ENCODE assay signal across 23 cellular contexts in the genomic region with DNA sequence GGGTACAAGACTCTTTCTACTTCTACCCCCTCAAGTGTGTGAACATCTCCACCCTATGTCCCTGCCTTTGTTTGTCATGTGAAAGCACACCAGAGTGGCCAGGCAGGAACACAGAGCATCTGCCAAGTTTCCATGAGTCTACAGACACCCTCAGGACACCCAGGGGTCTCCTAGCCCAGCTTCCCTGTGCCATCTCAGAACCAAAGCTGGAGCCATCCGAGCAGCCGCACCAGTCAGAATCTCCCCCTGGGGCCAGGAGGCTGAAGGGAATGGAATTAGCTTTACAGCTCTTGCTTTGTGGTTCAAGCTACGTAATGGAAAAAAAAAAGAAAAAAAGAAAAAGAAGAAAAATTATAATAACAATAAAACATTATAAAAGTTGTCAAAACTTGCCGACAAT. TPM values are rescaled to one million over a fixed set of nuclear protein-coding genes. Genes with fewer than 3 reads are reported as not detected.
DNase-seq lines count a peak whose midpoint lies in the region; ATAC-seq and TF ChIP-seq lines count a peak whose summit lies in the region.
"Had no signal": no experiment of that assay in that cellular context is flagged by ENCODE, and none has a peak within 500 bp of the region (broad histone marks: within the 10 kb centered on the region; RNA-seq: fewer than 3 reads in every experiment).

No MANE protein-coding gene starts in this region.

- H3K36me3 ChIP-seq in heart right ventricle (peaks cover 0 to 34% (median 11%) of the 10 kb centered on the region in 9 donors), psoas muscle (ENCODE audit: insufficient read depth in 1 of 2, low read depth in 1 of 2) (no peaks in the 10 kb centered on the region)
- H3K36me3 ChIP-seq: BLaER1 had no signal

- DNase-seq in AG10803 (ENCODE audit: low read depth) = peak; percentile 50
- DNase-seq in coronary artery (ENCODE audit: low spot score) = no peak
- DNase-seq in heart right ventricle = peak; percentile 12 to 19
- DNase-seq in psoas muscle = peak; percentile 19 to 52
- DNase-seq in chondrocyte (ENCODE audit: low spot score) = no peak
- no peak for DNase-seq in medulla oblongata (ENCODE audit: extremely low spot score)
- no peak for DNase-seq in hippocampal formation (lab: John Stamatoyannopoulos, UW)
- no peak for DNase-seq in effector CD8-positive, alpha-beta T cell (lab: John Stamatoyannopoulos, UW)
- DNase-seq: CD8-positive, alpha-beta T cell; DMS53; EL; H7; IMR-90; NCI-H1417; NCI-H187; NCI-H2227 treated with DMSO at 0.1 percent for 48 hours; NCI-H510A treated with DMSO at 0.1 percent for 48 hours; NCI-H774; SHP77 had no signal

- no peak overlapping the region for H3K4me3 ChIP-seq in AG10803 (ENCODE audit: low read length)
- H3K4me3 ChIP-seq in coronary artery = no peak overlapping the region
- no peak overlapping the region for H3K4me3 ChIP-seq in heart right ventricle
- no peak overlapping the region for H3K4me3 ChIP-seq in psoas muscle
- H3K4me3 ChIP-seq: BLaER1 had no signal

- H3K9me3 Mint-ChIP-seq in chondrocyte (ENCODE audit: low read depth) = peaks cover 9% of the 10 kb centered on the region

- ATAC-seq in heart right ventricle = peak in 7 of 8 donors; percentile 44 to 86 (median 56)
- ATAC-seq in psoas muscle = no peak
- ATAC-seq: CD8-positive, alpha-beta T cell had no signal

- intact Hi-C loops in heart right ventricle (cut with DNase I) (loop anchor here in 2 of 10 donors (5.0 kb wide), 1 partner anchor 34 kb away; no protein-coding TSS in a partner anchor), psoas muscle (cut with DNase I) (no loop called here)

- no peaks in the 10 kb centered on the region for H3K4me1 Mint-ChIP-seq in chondrocyte (ENCODE audit: low read depth)

- H3K4me1 ChIP-seq in heart right ventricle (peaks cover 6 to 32% (median 13%) of the 10 kb centered on the region in 9 donors), psoas muscle (no peaks in the 10 kb centered on the region)
- H3K4me1 ChIP-seq: BLaER1 had no signal

- H3K4me3 Mint-ChIP-seq in chondrocyte (ENCODE audit: unreplicated experiment) = no peak overlapping the region
- H3K4me3 Mint-ChIP-seq: CD8-positive, alpha-beta T cell had no signal

- no peaks in the 10 kb centered on the region for H3K36me3 Mint-ChIP-seq in chondrocyte (ENCODE audit: low read depth)
- H3K36me3 Mint-ChIP-seq: CD8-positive, alpha-beta T cell had no signal

- WGBS in heart right ventricle, 2 donors = 60 to 67% methylated on average over 4 of the region's 4 CpGs
- WGBS in psoas muscle, 3 donors = 35 to 63% (median 36%) methylated on average over 4 of the region's 4 CpGs

- H3K27me3 ChIP-seq in heart right ventricle (no peaks in the 10 kb centered on the region), psoas muscle (ENCODE audit: insufficient read depth in 3 of 3, low read length in 2 of 3) (peaks cover 0 to 5% (median 0%) of the 10 kb centered on the region in 3 donors)
- H3K27me3 ChIP-seq: BLaER1 had no signal

- H3K27ac ChIP-seq in coronary artery = peak overlapping the region; percentile 64 to 81
- H3K27ac ChIP-seq in heart right ventricle = peak overlapping the region; percentile 10 to 72 (median 45)
- no peak overlapping the region for H3K27ac ChIP-seq in psoas muscle
- H3K27ac ChIP-seq: BLaER1 had no signal

- H3K27me3 Mint-ChIP-seq in chondrocyte (ENCODE audit: low read depth) = no peaks in the 10 kb centered on the region

- TF ChIP-seq CTCF in AG10803 (conservative IDR thresholded peaks at IDR 0.05; ENCODE audit: low read length) (peak; percentile 29; the same call in 1 of the 2 replicates), coronary artery (IDR thresholded peaks at IDR 0.05) (no peak), heart right ventricle (IDR thresholded peaks at IDR 0.05) (no peak), psoas muscle (IDR thresholded peaks at IDR 0.05) (no peak), chondrocyte (IDR thresholded peaks at IDR 0.05) (no peak)

- H3K27ac Mint-ChIP-seq in chondrocyte (ENCODE audit: unreplicated experiment) = no peak overlapping the region
- H3K27ac Mint-ChIP-seq: CD8-positive, alpha-beta T cell had no signal

- H3K9me3 ChIP-seq in heart right ventricle = peaks cover 0 to 9% (median 0%) of the 10 kb centered on the region in 11 donors
- peaks cover 3% of the 10 kb centered on the region for H3K9me3 ChIP-seq in psoas muscle

RNA-seq across cellular contexts. Expression of a gene that starts 37.3 kb away (rescaled TPM):
- total RNA-seq in heart right ventricle = 10 to 100 TPM; 24.6 to 70.1 (median 54.3) TPM
- 10 to 100 TPM in 1 of 2 donors, 1 to 10 TPM in 1; 4.0 to 30.2 TPM for polyA plus RNA-seq in heart right ventricle
- total RNA-seq in psoas muscle = under 1 TPM in 1 of 4 donors, not detected in 3; 0.26 TPM
- not detected for polyA plus RNA-seq in psoas muscle
- total RNA-seq in chondrocyte = not detected in 3 replicates
- total RNA-seq: A172; CD8-positive, alpha-beta T cell; H7; M059J; OCI-LY7 had no signal

Comparison
In these comparisons a context has a peak if more than half of its experiments do, and no peak if none do; other contexts are left out.
1. DNase-seq: peak in AG10803 (single experiment), heart right ventricle (2 of 2) and psoas muscle (2 of 2); none in coronary artery (single experiment), chondrocyte (single experiment), medulla oblongata (single experiment), hippocampal formation (0 of 2) and effector CD8-positive, alpha-beta T cell (single experiment).
2. ATAC-seq: peak in heart right ventricle (7 of 8); none in psoas muscle (0 of 4).
3. RNA of a gene that starts 37.3 kb away (total RNA-seq): 24.6 to 70.1 TPM in heart right ventricle; 0.26 TPM in psoas muscle and not detected in chondrocyte; every median in the first group is over 10 times any median in the second.